ENCODE assay signal across 17 cellular contexts in the genomic region with DNA sequence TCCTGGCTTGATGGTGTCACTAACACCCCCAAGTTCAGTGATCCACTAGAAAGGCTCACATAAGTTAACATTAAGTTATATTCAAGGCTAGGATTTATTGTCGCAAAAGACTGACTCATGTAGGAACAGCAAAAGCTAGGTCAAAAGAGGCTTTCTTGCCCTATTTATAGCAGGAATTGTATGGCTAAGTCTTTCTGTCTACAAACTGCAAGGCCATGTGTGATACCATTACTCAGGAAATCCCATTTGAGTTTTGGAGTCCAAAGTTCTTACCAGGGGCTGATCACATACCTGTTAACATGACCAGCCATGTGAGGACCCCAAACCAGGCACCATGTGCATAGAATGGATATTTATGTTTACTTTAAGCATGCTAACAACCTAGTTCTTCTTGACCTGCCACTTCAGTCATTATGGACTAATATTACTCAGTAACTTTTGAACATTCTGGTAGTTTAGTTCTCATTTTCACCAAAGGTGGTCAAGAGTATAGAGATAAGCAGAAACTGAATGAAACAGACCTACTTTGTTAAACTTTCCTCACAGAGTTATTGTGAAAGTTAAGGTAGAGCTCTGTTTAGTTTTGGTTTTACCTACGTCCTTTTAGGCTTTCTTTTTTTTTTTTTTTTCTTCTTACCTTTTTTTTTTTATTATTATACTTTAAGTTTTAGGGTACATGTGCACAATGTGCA.
DNase-seq lines count a peak whose midpoint lies in the region; ATAC-seq, FAIRE-seq and TF ChIP-seq lines count a peak whose summit lies in the region.
"Had no signal": no experiment of that assay in that cellular context is flagged by ENCODE, and none has a peak within 500 bp of the region (broad histone marks: within the 10 kb centered on the region; RNA-seq: fewer than 3 reads in every experiment).

No MANE protein-coding gene starts in this region.

- intact Hi-C loops in transverse colon (cut with DNase I; ENCODE audit: low total_unique reads), result no loop called here

- ATAC-seq in GM19463 (IDR thresholded peaks at IDR 0.05; ENCODE audit: unreplicated experiment), result peak; percentile 56
- ATAC-seq in HG02798 (IDR thresholded peaks at IDR 0.05; ENCODE audit: poor library complexity, unreplicated experiment), result peak; percentile 79
- peak; percentile 68 for ATAC-seq in HG03457 (IDR thresholded peaks at IDR 0.05; ENCODE audit: unreplicated experiment)
- ATAC-seq: left lobe of liver had no signal

- no peak overlapping the region for H3K27ac ChIP-seq in WERI-Rb-1
- H3K27ac ChIP-seq in small intestine (ENCODE audit: low read depth in 1 of 2, low read length in 1 of 2), result no peak overlapping the region
- H3K27ac ChIP-seq in transverse colon, result no peak overlapping the region
- H3K27ac ChIP-seq: ascending aorta, KMS-11, spleen, tibial nerve had no signal

- no peak overlapping the region for H3K4me3 ChIP-seq in WERI-Rb-1 (ENCODE audit: low read depth, low read length)
- H3K4me3 ChIP-seq in small intestine (ENCODE audit: low read depth in 1 of 2, low read length in 2 of 2), result no peak overlapping the region
- H3K4me3 ChIP-seq in transverse colon, result no peak overlapping the region
- H3K4me3 ChIP-seq: ascending aorta, spleen, tibial nerve had no signal

- H3K36me3 ChIP-seq in WERI-Rb-1 (no peaks in the 10 kb centered on the region), small intestine (ENCODE audit: control insufficient read depth in 2 of 2, insufficient read depth in 2 of 2, low read length in 2 of 2) (no peaks in the 10 kb centered on the region), transverse colon (no peaks in the 10 kb centered on the region)

- 71 to 84% (median 84%) methylated on average over 2 of the region's 2 CpGs for WGBS in small intestine, 3 donors
- WGBS in transverse colon (ENCODE audit: low coverage in 1 of 2), 2 donors, result 73 to 86% methylated on average over 1 to 2 of the region's 2 CpGs

- no peak for DNase-seq in GM12891 (ENCODE audit: insufficient read length, low spot score)
- DNase-seq in WERI-Rb-1, result no peak
- no peak for DNase-seq in small intestine
- DNase-seq in transverse colon, result no peak
- no peak for DNase-seq in occipital lobe (lab: John Stamatoyannopoulos, UW)
- DNase-seq: activated CD4-positive, alpha-beta T cell treated with anti-CD3 and anti-CD28 coated beads for 1 hour; activated T-cell treated with anti-CD3 and anti-CD28 coated beads, Interleukin-2, amount 50 U/mL, for 48 hours; effector memory CD4-positive, alpha-beta T cell; NCI-H2029 treated with DMSO at 0.1 percent for 48 hours; spleen had no signal

- in situ Hi-C loops in transverse colon (cut with MboI; ENCODE audit: low pct_ligation_motif_present in 1 of 4, low pct_unique_long_range_greater_than_20kb in 1 of 4, low sequenced_read_pairs in 3 of 4), result no loop called here

- H3K4me1 ChIP-seq in small intestine (ENCODE audit: control insufficient read depth in 2 of 2, insufficient read depth in 1 of 2, low read depth in 1 of 2, low read length in 1 of 2) (no peaks in the 10 kb centered on the region), transverse colon (no peaks in the 10 kb centered on the region)
- H3K4me1 ChIP-seq: ascending aorta, spleen, tibial nerve had no signal

- H3K27me3 ChIP-seq in WERI-Rb-1 (ENCODE audit: insufficient read depth, low read depth, severe bottlenecking) (no peaks in the 10 kb centered on the region), small intestine (ENCODE audit: control insufficient read depth in 2 of 2, insufficient read depth in 2 of 2, low read length in 2 of 2) (no peaks in the 10 kb centered on the region), transverse colon (no peaks in the 10 kb centered on the region)
- H3K27me3 ChIP-seq: ascending aorta, spleen, tibial nerve had no signal

- no peak for TF ChIP-seq EP300 in transverse colon (IDR thresholded peaks at IDR 0.05; ENCODE audit: low read depth)

- H3K9me3 ChIP-seq in WERI-Rb-1 (ENCODE audit: severe bottlenecking), result no peaks in the 10 kb centered on the region
- H3K9me3 ChIP-seq in small intestine (ENCODE audit: control insufficient read depth, low read depth), result no peaks in the 10 kb centered on the region
- H3K9me3 ChIP-seq in transverse colon, result no peaks in the 10 kb centered on the region
- H3K9me3 ChIP-seq: ascending aorta had no signal

- TF ChIP-seq POLR2A in GM12891 (IDR thresholded peaks at IDR 0.05; ENCODE audit: low read depth, low read length) (no peak), transverse colon (IDR thresholded peaks at IDR 0.05) (no peak)

- TF ChIP-seq CTCF in WERI-Rb-1 (IDR thresholded peaks at IDR 0.05; ENCODE audit: low read depth, low read length), result no peak
- TF ChIP-seq CTCF in transverse colon (IDR thresholded peaks at IDR 0.05), result no peak

- FAIRE-seq in GM12891 (lab: Jason Lieb, UNC) (peak; percentile 66), small intestine (lab: Jason Lieb, UNC) (no peak)

TF ChIP-seq in GM12891, 5 proteins besides CTCF, POLR2A, EP300 and RAD21:
- TF ChIP-seq TAF1 (IDR thresholded peaks at IDR 0.05; ENCODE audit: low read depth, low read length) (no peak), POLR2AphosphoS5 (IDR thresholded peaks at IDR 0.05; ENCODE audit: low read depth, low read length) (no peak), PAX5 (IDR thresholded peaks at IDR 0.05; ENCODE audit: insufficient read depth, low read length, severe bottlenecking) (no peak), SPI1 (IDR thresholded peaks at IDR 0.05; ENCODE audit: low read depth, low read length) (no peak)
TF ChIP-seq in GM12891: peak in this region for 0.
